ENCODE assay signal across 1 cellular context in genomic region chr4:146432065-146432464, GRCh38.
TF ChIP-seq lines count a peak whose summit lies in the region.

No MANE protein-coding gene starts in this region.

TF ChIP-seq in K562, 482 proteins besides CTCF, POLR2A, EP300 and RAD21 (continued from another document):
- no peak for TF ChIP-seq ZZZ3 (IDR thresholded peaks at IDR 0.05)
- no peak for TF ChIP-seq SMARCE1 (IDR thresholded peaks at IDR 0.05)
- no peak for TF ChIP-seq FOXJ2 (tag; IDR thresholded peaks at IDR 0.05)
- TF ChIP-seq NFE2 (IDR thresholded peaks at IDR 0.05; ENCODE audit: low read depth), result peak; percentile 19; the same call in 1 of the 2 replicates
- no peak for TF ChIP-seq CREB1 (IDR thresholded peaks at IDR 0.05)
- TF ChIP-seq CREB1 (CRISPR knock-in tag; IDR thresholded peaks at IDR 0.05), result no peak
- no peak for TF ChIP-seq FOSL1 (tag; conservative IDR thresholded peaks at IDR 0.05)
- peak; percentile 71 for TF ChIP-seq ZNF316 (IDR thresholded peaks at IDR 0.05)
- TF ChIP-seq C11orf30 (IDR thresholded peaks at IDR 0.05; ENCODE audit: low read depth), result peak; percentile 32; the same call in 1 of the 2 replicates
- no peak for TF ChIP-seq ZFP36 (IDR thresholded peaks at IDR 0.05; ENCODE audit: low read depth, low read length, partially characterized antibody)
